8 cellular contexts compared by ENCODE assay signal in genomic region chr11:35662649-35663407, GRCh38. TPM values are rescaled to one million over a fixed set of nuclear protein-coding genes. Genes with fewer than 3 reads are reported as not detected.
A peak's percentile ranks its signal among the peaks of the same experiment; 100 is the strongest.
DNase-seq lines count a peak whose midpoint lies in the region; ATAC-seq, FAIRE-seq and TF ChIP-seq lines count a peak whose summit lies in the region.

TSS of gene TRIM44 (plus strand) at chr11:35662775. CDS start at chr11:35663112, 337 bp downstream.

- no peaks in the 10 kb centered on the region for H3K4me1 ChIP-seq in HUES6 (ENCODE audit: control insufficient read depth, insufficient read depth, low read length)
- H3K4me1 ChIP-seq in fibroblast of lung (ENCODE audit: control insufficient read depth, extremely low read depth, insufficient read depth, low read length): peaks cover 2% of the 10 kb centered on the region

- ATAC-seq in GM21423 (IDR thresholded peaks at IDR 0.05; ENCODE audit: unreplicated experiment): peak; percentile 90
- peak; percentile 84 to 88 for ATAC-seq in naive thymus-derived CD8-positive, alpha-beta T cell

- H3K27me3 ChIP-seq in HUES6 (ENCODE audit: control insufficient read depth, insufficient read depth, low read length) (peaks cover 33% of the 10 kb centered on the region), fibroblast of lung (ENCODE audit: control insufficient read depth, insufficient read depth, low read length) (no peaks in the 10 kb centered on the region)

- peaks cover 33% of the 10 kb centered on the region for H3K4me1 Mint-ChIP-seq in activated T-helper 1 cell treated with anti-CD3 and anti-CD28 coated beads, Interleukin-12 subunit alpha, Interleukin-12 subunit beta, Interleukin-2, Interleukin-4 antibody, amounts not matched to agents 30 ng/mL and 10 ng/mL and 1 ng/mL, durations not matched to agents 14 hours and 24 hours and 36 hours (ENCODE audit: low read depth)
- peaks cover 14 to 49% (median 45%) of the 10 kb centered on the region in 4 donors for H3K4me1 Mint-ChIP-seq in naive thymus-derived CD8-positive, alpha-beta T cell

- peak within 1 kb of the TSS; percentile 76 for H3K9ac ChIP-seq in HUES6 (ENCODE audit: low read length)
- peak within 1 kb of the TSS; percentile 94 for H3K9ac ChIP-seq in fibroblast of lung (ENCODE audit: insufficient read depth, low read length)

- peak within 1 kb of the TSS; percentile 89 for H2AFZ ChIP-seq in fibroblast of lung (ENCODE audit: low read length)

- TF ChIP-seq CTCF in fibroblast of lung (conservative IDR thresholded peaks at IDR 0.05 in 1 of 2, IDR thresholded peaks at IDR 0.05 in 1 of 2; ENCODE audit: low read depth in 1 of 2, low read length in 2 of 2): no peak

- peak within 1 kb of the TSS; percentile 93 for H3K27ac Mint-ChIP-seq in activated T-helper 1 cell treated with anti-CD3 and anti-CD28 coated beads, Interleukin-12 subunit alpha, Interleukin-12 subunit beta, Interleukin-2, Interleukin-4 antibody, amounts not matched to agents 30 ng/mL and 10 ng/mL and 1 ng/mL, durations not matched to agents 14 hours and 24 hours and 36 hours
- H3K27ac Mint-ChIP-seq in naive thymus-derived CD8-positive, alpha-beta T cell: peak within 1 kb of the TSS; percentile 95 to 99 (median 99)

- H3K4me3 Mint-ChIP-seq in activated T-helper 1 cell treated with anti-CD3 and anti-CD28 coated beads, Interleukin-12 subunit alpha, Interleukin-12 subunit beta, Interleukin-2, Interleukin-4 antibody, amounts not matched to agents 30 ng/mL and 10 ng/mL and 1 ng/mL, durations not matched to agents 14 hours and 24 hours and 36 hours: peak within 1 kb of the TSS; percentile 89
- peak within 1 kb of the TSS; percentile 90 to 99 (median 98) for H3K4me3 Mint-ChIP-seq in naive thymus-derived CD8-positive, alpha-beta T cell

- H4K20me1 ChIP-seq in fibroblast of lung (ENCODE audit: control insufficient read depth, extremely low read depth, insufficient read depth, low read length): no peaks in the 10 kb centered on the region

- H3K4me2 ChIP-seq in fibroblast of lung (ENCODE audit: extremely low read depth, insufficient read depth, low read length): peak within 1 kb of the TSS; percentile 98

- no peak for FAIRE-seq in RCC 7860 (lab: Jason Lieb, UNC)

- H3K9me3 ChIP-seq in HUES6 (ENCODE audit: control insufficient read depth, insufficient read depth, low read depth, low read length): peaks cover 30% of the 10 kb centered on the region
- no peaks in the 10 kb centered on the region for H3K9me3 ChIP-seq in fibroblast of lung (ENCODE audit: control insufficient read depth, insufficient read depth, low read depth, low read length)

- peak within 1 kb of the TSS; percentile 63 for H3K4me3 ChIP-seq in HUES6 (ENCODE audit: low read depth, low read length)
- peak within 1 kb of the TSS; percentile 69 to 88 (median 76) for H3K4me3 ChIP-seq in fibroblast of lung (replicated peaks in 1 of 4; ENCODE audit: control extremely low read depth in 1 of 4, insufficient read depth in 1 of 4, low read depth in 3 of 4, low read length in 4 of 4)

- DNase-seq in DMS 273 treated with DMSO at 0.1 percent for 48 hours (lab: John Stamatoyannopoulos, UW) (peak; percentile 38), RCC 7860 (ENCODE audit: low spot score) (peak; percentile 64), fibroblast of lung (ENCODE audit: low read depth in 2 of 2) (peak; percentile 85 to 87)
- peak; percentile 79 for DNase-seq in activated T-helper 1 cell treated with anti-CD3 and anti-CD28 coated beads, Interleukin-12 subunit alpha, Interleukin-12 subunit beta, Interleukin-2, Interleukin-4 antibody, amounts not matched to agents 30 ng/mL and 10 ng/mL and 1 ng/mL, durations not matched to agents 14 hours and 24 hours and 36 hours (ENCODE audit: low spot score)
- DNase-seq in naive thymus-derived CD8-positive, alpha-beta T cell: peak; percentile 66 to 88 (median 78)
- peak; percentile 57 to 90 (median 74) for DNase-seq in stimulated activated naive CD4-positive, alpha-beta T cell (lab: John Stamatoyannopoulos, UW)

- peaks cover 26% of the 10 kb centered on the region for H3K36me3 Mint-ChIP-seq in activated T-helper 1 cell treated with anti-CD3 and anti-CD28 coated beads, Interleukin-12 subunit alpha, Interleukin-12 subunit beta, Interleukin-2, Interleukin-4 antibody, amounts not matched to agents 30 ng/mL and 10 ng/mL and 1 ng/mL, durations not matched to agents 14 hours and 24 hours and 36 hours (ENCODE audit: low read depth)
- H3K36me3 Mint-ChIP-seq in naive thymus-derived CD8-positive, alpha-beta T cell: peaks cover 21 to 40% (median 34%) of the 10 kb centered on the region in 3 donors

- POLR2A ChIA-PET in naive thymus-derived CD8-positive, alpha-beta T cell (lab: Charles Lee): interaction anchor here (1.0 to 1.4 kb wide), 3 partner anchors 43 to 626 kb away, joined by 3 to 4 read pairs (median 3); no protein-coding TSS in a partner anchor

- H3K27ac ChIP-seq in HUES6 (ENCODE audit: low read depth, low read length): peak within 1 kb of the TSS; percentile 54; the same call in 1 of the 2 replicates
- H3K27ac ChIP-seq in fibroblast of lung (ENCODE audit: insufficient read depth, low read length): peak within 1 kb of the TSS; percentile 97

- peaks cover 18% of the 10 kb centered on the region for H3K27me3 Mint-ChIP-seq in activated T-helper 1 cell treated with anti-CD3 and anti-CD28 coated beads, Interleukin-12 subunit alpha, Interleukin-12 subunit beta, Interleukin-2, Interleukin-4 antibody, amounts not matched to agents 30 ng/mL and 10 ng/mL and 1 ng/mL, durations not matched to agents 14 hours and 24 hours and 36 hours (ENCODE audit: insufficient read depth)
- H3K27me3 Mint-ChIP-seq in naive thymus-derived CD8-positive, alpha-beta T cell: peaks cover under 1 to 8% (median 4%) of the 10 kb centered on the region in 5 donors

- H3K9me3 Mint-ChIP-seq in activated T-helper 1 cell treated with anti-CD3 and anti-CD28 coated beads, Interleukin-12 subunit alpha, Interleukin-12 subunit beta, Interleukin-2, Interleukin-4 antibody, amounts not matched to agents 30 ng/mL and 10 ng/mL and 1 ng/mL, durations not matched to agents 14 hours and 24 hours and 36 hours: peaks cover 38% of the 10 kb centered on the region
- H3K9me3 Mint-ChIP-seq in naive thymus-derived CD8-positive, alpha-beta T cell: peaks cover 13 to 44% (median 28%) of the 10 kb centered on the region in 9 donors

- peaks cover 42% of the 10 kb centered on the region for H3K79me2 ChIP-seq in fibroblast of lung (ENCODE audit: control insufficient read depth, insufficient read depth, low read length)

- peaks cover 5% of the 10 kb centered on the region; the same call in 1 of the 2 replicates for H3K36me3 ChIP-seq in HUES6 (ENCODE audit: control insufficient read depth, insufficient read depth, low read length)
- no peaks in the 10 kb centered on the region for H3K36me3 ChIP-seq in fibroblast of lung (ENCODE audit: control insufficient read depth, insufficient read depth, low read length)

- intact Hi-C loops in activated T-helper 1 cell treated with anti-CD3 and anti-CD28 coated beads, Interleukin-12 subunit alpha, Interleukin-12 subunit beta, Interleukin-2, Interleukin-4 antibody, amounts not matched to agents 30 ng/mL and 10 ng/mL and 1 ng/mL, durations not matched to agents 14 hours and 24 hours and 36 hours (cut with micrococcal nuclease): loop anchor here (1.0 to 10.0 kb wide), 10 partner anchors 47 to 1961 kb away; partner anchors contain the start of genes APIP, C11orf91, CAPRIN1 and COMMD9

RNA-seq across cellular contexts. Expression of gene TRIM44, which starts in this region (rescaled TPM):
- total RNA-seq in activated T-helper 1 cell treated with anti-CD3 and anti-CD28 coated beads, Interleukin-12 subunit alpha, Interleukin-12 subunit beta, Interleukin-2, Interleukin-4 antibody, amounts not matched to agents 30 ng/mL and 10 ng/mL and 1 ng/mL, durations not matched to agents 14 hours and 24 hours and 36 hours: 24.3 and 27.6 TPM in 2 replicates
- 10.4 and 13.1 TPM in 2 replicates for total RNA-seq in fibroblast of lung
- 65.7 and 78.3 TPM in 2 replicates for polyA plus RNA-seq in fibroblast of lung
- 41.7 and 48.9 TPM in 2 replicates for polyA plus RNA-seq in fibroblast of lung (2012)
- polyA minus RNA-seq in fibroblast of lung (ENCODE audit: low replicate concordance): 77.7 and 89.7 TPM in 2 replicates
- 10 to 100 TPM; 64.5 to 73.4 TPM for total RNA-seq in naive thymus-derived CD8-positive, alpha-beta T cell
- 10 to 100 TPM; 49.5 to 59.4 (median 56.4) TPM for polyA plus RNA-seq in naive thymus-derived CD8-positive, alpha-beta T cell

Comparison
In these comparisons a context has a peak if more than half of its experiments do, and no peak if none do; other contexts are left out.
1. Peak in every context shown above with its lines: DNase-seq, ATAC-seq, H3K4me3 ChIP-seq and H3K27ac ChIP-seq.